ENCODE assay signal across 12 cellular contexts in the genomic region with DNA sequence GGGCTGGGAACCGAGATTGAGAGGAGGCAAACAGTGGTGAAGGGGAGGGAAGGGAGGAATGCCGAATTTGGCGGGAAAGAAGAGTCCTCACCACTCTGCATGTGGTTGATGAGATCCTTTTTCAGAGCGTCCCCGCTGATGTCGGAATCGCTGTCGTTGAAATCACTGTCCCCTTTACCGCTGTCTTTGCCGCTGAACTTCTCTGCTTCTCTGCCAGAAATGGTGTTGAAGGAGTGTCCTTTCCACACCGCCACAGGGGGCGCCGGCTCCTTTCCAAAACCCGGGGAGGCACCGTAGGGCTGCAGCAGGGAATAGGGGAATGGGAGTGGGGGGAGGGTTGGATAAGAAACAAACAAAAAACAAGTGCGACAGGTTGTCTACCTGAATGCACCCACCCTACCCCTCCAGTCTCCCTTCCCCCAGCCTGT. TPM values are rescaled to one million over a fixed set of nuclear protein-coding genes. Genes with fewer than 3 reads are reported as not detected.
DNase-seq lines count a peak whose midpoint lies in the region; ATAC-seq, FAIRE-seq and TF ChIP-seq lines count a peak whose summit lies in the region.
"Had no signal": no experiment of that assay in that cellular context is flagged by ENCODE, and none has a peak within 500 bp of the region (broad histone marks: within the 10 kb centered on the region; RNA-seq: fewer than 3 reads in every experiment).

No MANE protein-coding gene starts in this region.

- DNase-seq in CD4-positive, alpha-beta T cell: no peak
- DNase-seq in GM06990 (ENCODE audit: extremely low read depth, insufficient read length): no peak
- no peak for DNase-seq in T-helper 2 cell treated with Interferon-gamma antibody and Interleukin-4, amounts not matched to agents 5 μg/mL and 100 μg/mL, for 36 hours (ENCODE audit: low spot score)
- DNase-seq in keratinocyte (ENCODE audit: low read depth, low spot score): no peak
- no peak for DNase-seq in midbrain (lab: John Stamatoyannopoulos, UW)
- DNase-seq in HuH-7.5 (ENCODE audit: low spot score): no peak
- DNase-seq in RCC 7860 (ENCODE audit: low spot score): no peak
- DNase-seq: effector CD4-positive, alpha-beta T cell; NCI-H1417 treated with DMSO at 0.1 percent for 48 hours; SHP77 had no signal

- H3K4me3 Mint-ChIP-seq in CD4-positive, alpha-beta T cell: peak overlapping the region; percentile 63
- peak overlapping the region; percentile 34 for H3K4me3 Mint-ChIP-seq in T-helper 2 cell treated with Interferon-gamma antibody and Interleukin-4, amounts not matched to agents 5 μg/mL and 100 μg/mL, for 36 hours

- intact Hi-C loops in CD4-positive, alpha-beta T cell (cut with DNase I, micrococcal nuclease): no loop called here

- ATAC-seq in CD4-positive, alpha-beta T cell (ENCODE audit: poor library complexity): no peak
- ATAC-seq in HG02642 (IDR thresholded peaks at IDR 0.05; ENCODE audit: poor library complexity, unreplicated experiment): no peak

- FAIRE-seq in keratinocyte (lab: Jason Lieb, UNC) (no peak), RCC 7860 (lab: Jason Lieb, UNC) (no peak)
- FAIRE-seq: G401.6 had no signal

- H3K79me2 ChIP-seq in keratinocyte (ENCODE audit: control insufficient read depth, insufficient read depth, low read length): no peaks in the 10 kb centered on the region

- TF ChIP-seq CTCF in CD4-positive, alpha-beta T cell (IDR thresholded peaks at IDR 0.05): no peak
- peak; percentile 31 for TF ChIP-seq CTCF in GM06990 (IDR thresholded peaks at IDR 0.05; ENCODE audit: insufficient read depth, low read length, poor library complexity, severe bottlenecking)
- peak in 2 of 3 experiments; percentile 17 to 35 for TF ChIP-seq CTCF in keratinocyte (optimal IDR thresholded peaks at IDR 0.05 in 1 of 3, IDR thresholded peaks at IDR 0.05 in 1 of 3, conservative IDR thresholded peaks at IDR 0.05 in 1 of 3; ENCODE audit: extremely low read depth in 1 of 3, insufficient read depth in 2 of 3, low read length in 3 of 3)

- no peaks in the 10 kb centered on the region for H3K9me1 ChIP-seq in keratinocyte (ENCODE audit: control insufficient read depth, extremely low read depth, insufficient read depth, low read length)

- CTCF ChIA-PET in CD4-positive, alpha-beta T cell (lab: Charles Lee): no interaction called here

- H3K27me3 Mint-ChIP-seq in CD4-positive, alpha-beta T cell: peaks cover 67% of the 10 kb centered on the region
- H3K27me3 Mint-ChIP-seq in T-helper 2 cell treated with Interferon-gamma antibody and Interleukin-4, amounts not matched to agents 5 μg/mL and 100 μg/mL, for 36 hours (ENCODE audit: low read depth): peaks cover 57% of the 10 kb centered on the region

- H3K27ac Mint-ChIP-seq in CD4-positive, alpha-beta T cell: no peak overlapping the region
- peak overlapping the region; percentile 55 for H3K27ac Mint-ChIP-seq in T-helper 2 cell treated with Interferon-gamma antibody and Interleukin-4, amounts not matched to agents 5 μg/mL and 100 μg/mL, for 36 hours

- H2AFZ ChIP-seq in keratinocyte (ENCODE audit: control insufficient read depth, low read length): no peak overlapping the region

- POLR2A ChIA-PET in CD4-positive, alpha-beta T cell (lab: Charles Lee): no interaction called here

- no peaks in the 10 kb centered on the region for H3K36me3 ChIP-seq in GM06990 (ENCODE audit: control insufficient read depth, insufficient read depth, low read length)
- H3K36me3 ChIP-seq in keratinocyte (ENCODE audit: control insufficient read depth in 2 of 2, extremely low read depth in 1 of 2, insufficient read depth in 2 of 2, low read length in 2 of 2): no peaks in the 10 kb centered on the region

- no peaks in the 10 kb centered on the region for H3K9me3 ChIP-seq in CD4-positive, alpha-beta T cell (ENCODE audit: control insufficient read depth, low read length)
- peaks cover 11% of the 10 kb centered on the region for H3K9me3 ChIP-seq in keratinocyte (ENCODE audit: control insufficient read depth, low read depth, low read length)

- no peak overlapping the region for H3K9ac ChIP-seq in keratinocyte (ENCODE audit: control insufficient read depth, extremely low read depth, insufficient read depth, low read length)

- H3K36me3 Mint-ChIP-seq in CD4-positive, alpha-beta T cell (ENCODE audit: low read depth): no peaks in the 10 kb centered on the region
- peaks cover 5% of the 10 kb centered on the region for H3K36me3 Mint-ChIP-seq in T-helper 2 cell treated with Interferon-gamma antibody and Interleukin-4, amounts not matched to agents 5 μg/mL and 100 μg/mL, for 36 hours (ENCODE audit: low read depth)

- H3K27me3 ChIP-seq in CD4-positive, alpha-beta T cell (ENCODE audit: control insufficient read depth, insufficient read depth, low read length): peaks cover 61% of the 10 kb centered on the region
- H3K27me3 ChIP-seq in GM06990 (replicated peaks; ENCODE audit: control insufficient read depth, insufficient read depth, low read length) (peaks cover 2% of the 10 kb centered on the region; the same call in 1 of the 2 replicates), keratinocyte (ENCODE audit: control insufficient read depth, extremely low read depth, insufficient read depth, low read length) (peaks cover 73% of the 10 kb centered on the region)

- no peaks in the 10 kb centered on the region for H4K20me1 ChIP-seq in keratinocyte (ENCODE audit: control insufficient read depth, extremely low read depth, insufficient read depth, low read length)

- H3K4me1 ChIP-seq in keratinocyte (ENCODE audit: control insufficient read depth, extremely low read depth, insufficient read depth, low read length): no peaks in the 10 kb centered on the region

- H3K27ac ChIP-seq in CD4-positive, alpha-beta T cell (ENCODE audit: low read depth, low read length): no peak overlapping the region
- no peak overlapping the region for H3K27ac ChIP-seq in keratinocyte (ENCODE audit: control insufficient read depth, insufficient read depth, low read length)

- no peak overlapping the region for H3K4me2 ChIP-seq in keratinocyte (ENCODE audit: control insufficient read depth, extremely low read depth, insufficient read depth, low read depth, low read length)

- H3K4me3 ChIP-seq in GM06990 (replicated peaks; ENCODE audit: low read depth, low read length) (no peak overlapping the region), keratinocyte (ENCODE audit: control insufficient read depth in 2 of 3, extremely low read depth in 1 of 3, insufficient read depth in 2 of 3, low read depth in 1 of 3, low read length in 3 of 3) (no peak overlapping the region)

- H3K4me1 Mint-ChIP-seq in CD4-positive, alpha-beta T cell (ENCODE audit: low read depth): peaks cover 27% of the 10 kb centered on the region
- H3K4me1 Mint-ChIP-seq in T-helper 2 cell treated with Interferon-gamma antibody and Interleukin-4, amounts not matched to agents 5 μg/mL and 100 μg/mL, for 36 hours (ENCODE audit: low read depth): peaks cover 10% of the 10 kb centered on the region

- dilution Hi-C loops in keratinocyte (cut with MboI; ENCODE audit: extremely low pct_ligation_motif_present, low sequenced_read_pairs): no loop called here

- H3K9me3 Mint-ChIP-seq in CD4-positive, alpha-beta T cell: no peaks in the 10 kb centered on the region
- H3K9me3 Mint-ChIP-seq in T-helper 2 cell treated with Interferon-gamma antibody and Interleukin-4, amounts not matched to agents 5 μg/mL and 100 μg/mL, for 36 hours: no peaks in the 10 kb centered on the region

RNA-seq across cellular contexts. Expression of gene PCDH8, which starts 3.1 kb away (rescaled TPM):
- total RNA-seq in CD4-positive, alpha-beta T cell: not detected
- not detected in 3 replicates for polyA plus RNA-seq in keratinocyte
- not detected for polyA plus RNA-seq in keratinocyte (2011; ENCODE audit: low read depth)
- not detected in 2 replicates for polyA plus RNA-seq in keratinocyte (2011; cell fraction: cytosol; rRNA removed)
- polyA plus RNA-seq in keratinocyte (2011; cell fraction: nucleus; rRNA removed): not detected in 2 replicates
- polyA plus RNA-seq in keratinocyte (2012; ENCODE audit: low replicate concordance): not detected in 2 replicates
- polyA minus RNA-seq in keratinocyte: not detected in 3 replicates
- polyA minus RNA-seq in keratinocyte (2011; cell fraction: cytosol; rRNA and poly(A)+ RNA removed): not detected
- polyA minus RNA-seq in keratinocyte (2011; cell fraction: nucleus; rRNA and poly(A)+ RNA removed): not detected in 2 replicates
